Comparison of ENCODE assay signal across 27 cellular contexts in the genomic region with DNA sequence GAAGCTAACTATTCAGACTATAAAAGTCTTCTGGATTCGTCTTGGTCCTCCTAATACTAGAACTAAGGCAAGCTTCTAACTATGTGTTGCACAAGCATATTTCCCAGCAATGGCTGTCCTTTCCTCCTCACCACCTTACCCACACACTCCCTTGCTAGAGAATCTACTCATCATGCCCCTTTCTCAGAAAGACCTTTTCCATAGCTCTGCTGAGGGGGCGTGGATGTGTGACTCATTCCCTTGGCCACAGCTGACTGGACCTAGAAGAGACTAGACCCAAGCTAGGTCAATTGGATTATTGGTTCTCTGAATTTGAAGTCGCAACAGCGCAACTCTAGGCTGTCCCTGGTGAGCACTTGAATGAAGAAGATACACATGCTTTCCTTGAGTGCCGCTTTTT. TPM values are rescaled to one million over a fixed set of nuclear protein-coding genes. Genes with fewer than 3 reads are reported as not detected.
DNase-seq lines count a peak whose midpoint lies in the region; ATAC-seq and TF ChIP-seq lines count a peak whose summit lies in the region.
"Had no signal": no experiment of that assay in that cellular context is flagged by ENCODE, and none has a peak within 500 bp of the region (broad histone marks: within the 10 kb centered on the region; RNA-seq: fewer than 3 reads in every experiment).

No MANE protein-coding gene starts in this region.

- peak; percentile 12 for DNase-seq in activated CD4-positive, alpha-beta T cell treated with anti-CD3 and anti-CD28 coated beads for 48 hours
- DNase-seq in activated CD4-positive, alpha-beta T cell treated with anti-CD3 and anti-CD28 coated beads, Interleukin-2, amount 10 ng/mL, durations not matched to agents 7 days and 5 days: no peak
- DNase-seq in stimulated activated CD4-positive, alpha-beta T cell treated with anti-CD3 and anti-CD28 coated beads, Interleukin-1b, Interleukin-23, amount 100 ng/mL, for 48 hours: peak; percentile 3
- DNase-seq in stimulated activated CD4-positive, alpha-beta T cell treated with anti-CD3 and anti-CD28 coated beads, Interleukin-12 subunit alpha, Interleukin-12 subunit beta, amount 100 ng/mL, for 4 hours: no peak
- DNase-seq in kidney epithelial cell (ENCODE audit: low read depth) (peak; percentile 10), lower leg skin (ENCODE audit: low spot score in 2 of 2) (no peak), NCI-H526 treated with DMSO at 0.1 percent for 48 hours (lab: John Stamatoyannopoulos, UW) (no peak)
- DNase-seq: 8988T; activated CD4-positive, CD25-positive, alpha-beta regulatory T cell; activated naive CD4-positive, alpha-beta T cell treated with anti-CD3 and anti-CD28 coated beads, Interleukin-2, amount 10 ng/mL, durations not matched to agents 7 days and 5 days; COR-L47; effector CD4-positive, alpha-beta T cell; H7; hypothalamus; NCI-H1417 treated with DMSO at 0.1 percent for 48 hours; NCI-H2029 treated with DMSO at 0.1 percent for 48 hours; NCI-H526; PC-9; psoas muscle; sigmoid colon; SK-N-SH; transverse colon had no signal

- 92 to 93% methylated on average over 5 of the region's 5 CpGs for WGBS in lower leg skin, 2 donors

- no peak overlapping the region for H3K27ac Mint-ChIP-seq in activated CD4-positive, alpha-beta T cell treated with anti-CD3 and anti-CD28 coated beads, Interleukin-2, amount 10 ng/mL, durations not matched to agents 7 days and 5 days
- H3K27ac Mint-ChIP-seq: activated naive CD4-positive, alpha-beta T cell treated with anti-CD3 and anti-CD28 coated beads, Interleukin-2, amount 10 ng/mL, durations not matched to agents 7 days and 5 days; nephron; T-helper 1 cell treated with Interleukin-12 subunit alpha and Interleukin-12 subunit beta and Interleukin-4 antibody, amounts not matched to agents 30 μg/mL and 1 μg/mL, for 36 hours had no signal

- TF ChIP-seq CTCF in kidney epithelial cell (IDR thresholded peaks at IDR 0.05; ENCODE audit: insufficient read depth, low read length, poor library complexity, severe bottlenecking) (no peak), lower leg skin (IDR thresholded peaks at IDR 0.05) (no peak)

- no peaks in the 10 kb centered on the region for H3K27me3 ChIP-seq in kidney epithelial cell (ENCODE audit: control insufficient read depth, insufficient read depth, low read length)
- H3K27me3 ChIP-seq: cardiac muscle cell, sigmoid colon, transverse colon had no signal

- H3K4me3 Mint-ChIP-seq in activated CD4-positive, alpha-beta T cell treated with anti-CD3 and anti-CD28 coated beads, Interleukin-2, amount 10 ng/mL, durations not matched to agents 7 days and 5 days: no peak overlapping the region
- H3K4me3 Mint-ChIP-seq: activated naive CD4-positive, alpha-beta T cell treated with anti-CD3 and anti-CD28 coated beads, Interleukin-2, amount 10 ng/mL, durations not matched to agents 7 days and 5 days; nephron; T-helper 1 cell treated with Interleukin-12 subunit alpha and Interleukin-12 subunit beta and Interleukin-4 antibody, amounts not matched to agents 30 μg/mL and 1 μg/mL, for 36 hours had no signal

- no peaks in the 10 kb centered on the region for H3K9me3 Mint-ChIP-seq in activated CD4-positive, alpha-beta T cell treated with anti-CD3 and anti-CD28 coated beads, Interleukin-2, amount 10 ng/mL, durations not matched to agents 7 days and 5 days
- H3K9me3 Mint-ChIP-seq: activated naive CD4-positive, alpha-beta T cell treated with anti-CD3 and anti-CD28 coated beads, Interleukin-2, amount 10 ng/mL, durations not matched to agents 7 days and 5 days; T-helper 1 cell treated with Interleukin-12 subunit alpha and Interleukin-12 subunit beta and Interleukin-4 antibody, amounts not matched to agents 30 μg/mL and 1 μg/mL, for 36 hours had no signal

- no peaks in the 10 kb centered on the region for H3K36me3 ChIP-seq in kidney epithelial cell (ENCODE audit: control insufficient read depth, insufficient read depth, low read length)
- H3K36me3 ChIP-seq: cardiac muscle cell, sigmoid colon, transverse colon had no signal

- H3K4me3 ChIP-seq in kidney epithelial cell (ENCODE audit: low read depth, low read length) (no peak overlapping the region), lower leg skin (ENCODE audit: low read depth, poor library complexity, severe bottlenecking) (no peak overlapping the region)
- H3K4me3 ChIP-seq: cardiac muscle cell, PC-9, psoas muscle, sigmoid colon, transverse colon had no signal

- CTCF ChIA-PET in activated CD4-positive, alpha-beta T cell treated with anti-CD3 and anti-CD28 coated beads, Interleukin-2, amount 10 ng/mL, durations not matched to agents 7 days and 5 days (lab: Charles Lee): no interaction called here

- no peak for TF ChIP-seq POLR2A in lower leg skin (IDR thresholded peaks at IDR 0.05)

- H3K36me3 Mint-ChIP-seq in activated CD4-positive, alpha-beta T cell treated with anti-CD3 and anti-CD28 coated beads, Interleukin-2, amount 10 ng/mL, durations not matched to agents 7 days and 5 days (ENCODE audit: low read depth): no peaks in the 10 kb centered on the region
- H3K36me3 Mint-ChIP-seq: activated naive CD4-positive, alpha-beta T cell treated with anti-CD3 and anti-CD28 coated beads, Interleukin-2, amount 10 ng/mL, durations not matched to agents 7 days and 5 days had no signal

- ATAC-seq in HG03378 (IDR thresholded peaks at IDR 0.05; ENCODE audit: unreplicated experiment): no peak
- ATAC-seq: psoas muscle, Right ventricle myocardium inferior had no signal

- intact Hi-C loops in lower leg skin (cut with DNase I; ENCODE audit: low total_unique reads): no loop called here

- POLR2A ChIA-PET in activated CD4-positive, alpha-beta T cell treated with anti-CD3 and anti-CD28 coated beads, Interleukin-2, amount 10 ng/mL, durations not matched to agents 7 days and 5 days (lab: Charles Lee): no interaction called here

- H3K27me3 Mint-ChIP-seq in activated CD4-positive, alpha-beta T cell treated with anti-CD3 and anti-CD28 coated beads, Interleukin-2, amount 10 ng/mL, durations not matched to agents 7 days and 5 days: peaks cover 7% of the 10 kb centered on the region
- H3K27me3 Mint-ChIP-seq: activated naive CD4-positive, alpha-beta T cell treated with anti-CD3 and anti-CD28 coated beads, Interleukin-2, amount 10 ng/mL, durations not matched to agents 7 days and 5 days had no signal

- H3K4me1 Mint-ChIP-seq in activated CD4-positive, alpha-beta T cell treated with anti-CD3 and anti-CD28 coated beads, Interleukin-2, amount 10 ng/mL, durations not matched to agents 7 days and 5 days: no peaks in the 10 kb centered on the region
- H3K4me1 Mint-ChIP-seq: activated naive CD4-positive, alpha-beta T cell treated with anti-CD3 and anti-CD28 coated beads, Interleukin-2, amount 10 ng/mL, durations not matched to agents 7 days and 5 days had no signal

RNA-seq across cellular contexts. Expression of a gene that starts 47.1 kb away (rescaled TPM):
- not detected for total RNA-seq in activated CD4-positive, alpha-beta T cell treated with anti-CD3 and anti-CD28 coated beads, Interleukin-2, amount 10 ng/mL, durations not matched to agents 7 days and 5 days
- 6.0 and 17.0 TPM in 2 replicates for total RNA-seq in kidney epithelial cell
- 1 to 10 TPM in 1 of 4 donors, under 1 TPM in 2, not detected in 1; 0.23 to 1.3 (median 0.42) TPM for total RNA-seq in lower leg skin

Comparison
In these comparisons a context has a peak if more than half of its experiments do, and no peak if none do; other contexts are left out.
1. DNase-seq: peak in activated CD4-positive, alpha-beta T cell treated with anti-CD3 and anti-CD28 coated beads for 48 hours (single experiment), stimulated activated CD4-positive, alpha-beta T cell treated with anti-CD3 and anti-CD28 coated beads, Interleukin-1b, Interleukin-23, amount 100 ng/mL, for 48 hours (single experiment) and kidney epithelial cell (single experiment); none in activated CD4-positive, alpha-beta T cell treated with anti-CD3 and anti-CD28 coated beads, Interleukin-2, amount 10 ng/mL, durations not matched to agents 7 days and 5 days (single experiment), stimulated activated CD4-positive, alpha-beta T cell treated with anti-CD3 and anti-CD28 coated beads, Interleukin-12 subunit alpha, Interleukin-12 subunit beta, amount 100 ng/mL, for 4 hours (single experiment), lower leg skin (0 of 2) and NCI-H526 treated with DMSO at 0.1 percent for 48 hours (single experiment).